1 cellular context compared by ENCODE assay signal in genomic region chr12:96263449-96263902, GRCh38.
TF ChIP-seq lines count a peak whose summit lies in the region.

No MANE protein-coding gene starts in this region.

TF ChIP-seq in HepG2, 621 proteins besides CTCF, POLR2A, EP300 and RAD21 (continued from another document and continues in another):
- TF ChIP-seq ZFP91 (CRISPR knock-in tag; IDR thresholded peaks at IDR 0.05; ENCODE audit: borderline replicate concordance) (no peak), KAT7 (CRISPR knock-in tag; IDR thresholded peaks at IDR 0.05; ENCODE audit: borderline replicate concordance) (no peak), ZNF703 (CRISPR knock-in tag; IDR thresholded peaks at IDR 0.05; ENCODE audit: borderline replicate concordance) (no peak), ZBTB8A (CRISPR knock-in tag; IDR thresholded peaks at IDR 0.05; ENCODE audit: borderline replicate concordance, low read depth) (no peak), ZNF441 (CRISPR knock-in tag; IDR thresholded peaks at IDR 0.05; ENCODE audit: borderline replicate concordance) (no peak), ZNF674 (CRISPR knock-in tag; IDR thresholded peaks at IDR 0.05; ENCODE audit: low read depth) (no peak), TEAD2 (CRISPR knock-in tag; IDR thresholded peaks at IDR 0.05) (no peak), ZNF282 (IDR thresholded peaks at IDR 0.05; ENCODE audit: partially characterized antibody) (no peak), SRY (CRISPR knock-in tag; IDR thresholded peaks at IDR 0.05) (no peak), BHLHE40 (IDR thresholded peaks at IDR 0.05; ENCODE audit: low read length) (no peak), WIZ (CRISPR knock-in tag; IDR thresholded peaks at IDR 0.05) (no peak), ZNF788 (CRISPR knock-in tag; IDR thresholded peaks at IDR 0.05; ENCODE audit: borderline replicate concordance) (no peak), ZXDC (CRISPR knock-in tag; IDR thresholded peaks at IDR 0.05) (no peak), GPBP1L1 (CRISPR knock-in tag; IDR thresholded peaks at IDR 0.05) (no peak), GLMP (CRISPR knock-in tag; IDR thresholded peaks at IDR 0.05; ENCODE audit: borderline replicate concordance) (no peak), SP1 (IDR thresholded peaks at IDR 0.05) (no peak), SP1 (CRISPR knock-in tag; IDR thresholded peaks at IDR 0.05) (no peak), ZNF567 (CRISPR knock-in tag; IDR thresholded peaks at IDR 0.05; ENCODE audit: borderline replicate concordance) (no peak), SAFB2 (CRISPR knock-in tag; IDR thresholded peaks at IDR 0.05; ENCODE audit: borderline replicate concordance, low read depth) (no peak), SAP130 (CRISPR knock-in tag; IDR thresholded peaks at IDR 0.05; ENCODE audit: low read depth) (peak; percentile 83), ZMYM2 (CRISPR knock-in tag; IDR thresholded peaks at IDR 0.05) (no peak), MYC (CRISPR knock-in tag; IDR thresholded peaks at IDR 0.05; ENCODE audit: borderline replicate concordance) (no peak), ZNF660 (CRISPR knock-in tag; IDR thresholded peaks at IDR 0.05; ENCODE audit: borderline replicate concordance, low read depth) (no peak), DNMT3B (CRISPR knock-in tag; conservative IDR thresholded peaks at IDR 0.05) (no peak), DMAP1 (CRISPR knock-in tag; IDR thresholded peaks at IDR 0.05) (no peak), ZBTB7B (CRISPR knock-in tag; IDR thresholded peaks at IDR 0.05) (no peak), SALL2 (CRISPR knock-in tag; IDR thresholded peaks at IDR 0.05) (no peak), GPN1 (CRISPR knock-in tag; IDR thresholded peaks at IDR 0.05; ENCODE audit: borderline replicate concordance) (no peak), MYPOP (CRISPR knock-in tag; IDR thresholded peaks at IDR 0.05) (no peak), ZNF562 (CRISPR knock-in tag; IDR thresholded peaks at IDR 0.05; ENCODE audit: borderline replicate concordance) (no peak), SP4 (CRISPR knock-in tag; IDR thresholded peaks at IDR 0.05) (no peak), ZNF75D (CRISPR knock-in tag; IDR thresholded peaks at IDR 0.05; ENCODE audit: borderline replicate concordance) (no peak), RBM39 (IDR thresholded peaks at IDR 0.05; ENCODE audit: low read depth, low read length, poor library complexity, severe bottlenecking) (no peak), ZHX2 (IDR thresholded peaks at IDR 0.05; ENCODE audit: low read depth) (no peak), ZHX2 (CRISPR knock-in tag; IDR thresholded peaks at IDR 0.05; ENCODE audit: borderline replicate concordance) (no peak), JUND (CRISPR knock-in tag; IDR thresholded peaks at IDR 0.05) (no peak), MAX (IDR thresholded peaks at IDR 0.05) (no peak), STAT6 (CRISPR knock-in tag; IDR thresholded peaks at IDR 0.05; ENCODE audit: borderline replicate concordance) (no peak), GMEB2 (CRISPR knock-in tag; IDR thresholded peaks at IDR 0.05; ENCODE audit: low read depth) (no peak), RFXANK (CRISPR knock-in tag; IDR thresholded peaks at IDR 0.05) (no peak), ZFP36L2 (CRISPR knock-in tag; IDR thresholded peaks at IDR 0.05) (no peak), KDM5B (CRISPR knock-in tag; IDR thresholded peaks at IDR 0.05; ENCODE audit: borderline replicate concordance) (no peak)
